10 cellular contexts compared by ENCODE assay signal in the genomic region with DNA sequence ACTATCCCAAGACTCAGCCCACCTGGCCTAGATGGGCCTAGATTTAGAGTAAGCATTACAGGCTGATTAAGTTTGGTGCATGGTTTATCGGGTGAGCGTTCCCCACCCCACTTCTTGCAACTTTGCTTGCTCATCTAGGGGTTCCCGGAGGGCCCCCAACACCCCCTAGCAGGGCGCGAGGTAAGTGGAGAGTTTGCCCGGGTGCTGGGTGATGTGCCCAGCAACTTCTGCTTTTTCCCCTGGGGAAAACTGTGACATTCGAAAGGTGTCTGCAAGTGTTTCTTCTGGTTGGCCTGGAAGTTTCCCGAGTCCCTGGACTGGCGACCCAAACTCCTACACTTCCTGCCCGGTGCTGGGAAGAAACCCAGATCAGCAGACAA. TPM values are rescaled to one million over a fixed set of nuclear protein-coding genes. Genes with fewer than 3 reads are reported as not detected.
DNase-seq lines count a peak whose midpoint lies in the region; ATAC-seq and TF ChIP-seq lines count a peak whose summit lies in the region.
"Had no signal": no experiment of that assay in that cellular context is flagged by ENCODE, and none has a peak within 500 bp of the region (broad histone marks: within the 10 kb centered on the region; RNA-seq: fewer than 3 reads in every experiment).

No MANE protein-coding gene starts in this region.

- H3K4me3 ChIP-seq in liver (ENCODE audit: low read depth in 1 of 3, low read length in 3 of 3) (peak overlapping the region; percentile 77 to 81 (median 80)), thyroid gland (replicated peaks in 1 of 3) (peak overlapping the region in 1 of 3 donors; percentile 55)

- TF ChIP-seq POLR2A in thyroid gland (IDR thresholded peaks at IDR 0.05): no peak

- H3K9me3 ChIP-seq in liver (ENCODE audit: control insufficient read depth in 4 of 4, low read length in 3 of 4): no peaks in the 10 kb centered on the region
- H3K9me3 ChIP-seq in thyroid gland: no peaks in the 10 kb centered on the region

- H3K36me3 ChIP-seq in liver (ENCODE audit: control insufficient read depth in 4 of 4, insufficient read depth in 3 of 4, low read depth in 1 of 4, low read length in 3 of 4): no peaks in the 10 kb centered on the region
- H3K36me3 ChIP-seq in thyroid gland: no peaks in the 10 kb centered on the region
- H3K36me3 ChIP-seq: cardiac muscle cell had no signal

- no peak overlapping the region for H3K9ac ChIP-seq in liver (ENCODE audit: low read depth in 1 of 2, low read length in 2 of 2)

- peak overlapping the region; percentile 88 to 97 for H3K4me3 Mint-ChIP-seq in activated T-cell treated with anti-CD3 and anti-CD28 coated beads, Interleukin-2, amount 50 U/mL, for 72 hours
- peak overlapping the region; percentile 80 for H3K4me3 Mint-ChIP-seq in activated naive CD8-positive, alpha-beta T cell treated with anti-CD3 and anti-CD28 coated beads, Interleukin-2, amount 10 ng/mL, durations not matched to agents 7 days and 5 days

- peaks cover 25% of the 10 kb centered on the region for H3K4me1 Mint-ChIP-seq in activated T-cell treated with anti-CD3 and anti-CD28 coated beads, Interleukin-2, amount 50 U/mL, for 72 hours (ENCODE audit: low read depth)
- peaks cover 13% of the 10 kb centered on the region for H3K4me1 Mint-ChIP-seq in activated naive CD8-positive, alpha-beta T cell treated with anti-CD3 and anti-CD28 coated beads, Interleukin-2, amount 10 ng/mL, durations not matched to agents 7 days and 5 days

- peaks cover 53% of the 10 kb centered on the region for H3K27me3 Mint-ChIP-seq in activated T-cell treated with anti-CD3 and anti-CD28 coated beads, Interleukin-2, amount 50 U/mL, for 72 hours (ENCODE audit: low read depth)
- H3K27me3 Mint-ChIP-seq in activated naive CD8-positive, alpha-beta T cell treated with anti-CD3 and anti-CD28 coated beads, Interleukin-2, amount 10 ng/mL, durations not matched to agents 7 days and 5 days: peaks cover 68% of the 10 kb centered on the region

- no peak for DNase-seq in activated T-cell treated with anti-CD3 and anti-CD28 coated beads, Interleukin-2, amount 50 U/mL, for 72 hours
- no peak for DNase-seq in activated T-cell treated with anti-CD3 and anti-CD28 coated beads, Interleukin-2, amount 50 U/mL, for 1 hour
- DNase-seq in activated naive CD8-positive, alpha-beta T cell treated with anti-CD3 and anti-CD28 coated beads, Interleukin-2, amount 10 ng/mL, durations not matched to agents 7 days and 5 days: no peak
- DNase-seq in thyroid gland: no peak
- no peak for DNase-seq in mucosa of gallbladder (ENCODE audit: low spot score)
- no peak for DNase-seq in stimulated activated CD4-positive, alpha-beta T cell treated with anti-CD3 and anti-CD28 coated beads, Interleukin-2, amount 100 ng/mL, for 24 hours
- DNase-seq: NCI-H2227 treated with DMSO at 0.1 percent for 48 hours had no signal

- POLR2A ChIA-PET in activated naive CD8-positive, alpha-beta T cell treated with anti-CD3 and anti-CD28 coated beads, Interleukin-2, amount 10 ng/mL, durations not matched to agents 7 days and 5 days (lab: Charles Lee): no interaction called here

- H3K27ac ChIP-seq in liver (ENCODE audit: low read depth in 1 of 2, low read length in 2 of 2) (no peak overlapping the region), thyroid gland (peak overlapping the region; percentile 67 to 81 (median 79))

- H3K36me3 Mint-ChIP-seq in activated T-cell treated with anti-CD3 and anti-CD28 coated beads, Interleukin-2, amount 50 U/mL, for 72 hours (ENCODE audit: insufficient read depth in 2 of 2): peaks cover 0 to 3% of the 10 kb centered on the region in 2 donors
- peaks cover 2% of the 10 kb centered on the region for H3K36me3 Mint-ChIP-seq in activated naive CD8-positive, alpha-beta T cell treated with anti-CD3 and anti-CD28 coated beads, Interleukin-2, amount 10 ng/mL, durations not matched to agents 7 days and 5 days

- ATAC-seq in activated T-cell treated with anti-CD3 and anti-CD28 coated beads, Interleukin-2, amount 50 U/mL, for 72 hours (replicated peaks in 1 of 2): no peak
- ATAC-seq in activated naive CD8-positive, alpha-beta T cell treated with anti-CD3 and anti-CD28 coated beads, Interleukin-2, amount 10 ng/mL, durations not matched to agents 7 days and 5 days (ENCODE audit: low read depth): no peak
- no peak for ATAC-seq in GM21576 (IDR thresholded peaks at IDR 0.05; ENCODE audit: unreplicated experiment)

- no peak for TF ChIP-seq RAD21 in liver (IDR thresholded peaks at IDR 0.05)

- H3K4me1 ChIP-seq in liver (ENCODE audit: control insufficient read depth in 4 of 4, insufficient read depth in 4 of 4, low read length in 3 of 4): peaks cover 0 to 35% (median 22%) of the 10 kb centered on the region in 4 donors
- H3K4me1 ChIP-seq in thyroid gland: peaks cover 4% of the 10 kb centered on the region in 2 donors

- 64% methylated on average over 10 of the region's 10 CpGs for WGBS in liver
- 55 to 59% methylated on average over 10 of the region's 10 CpGs for WGBS in thyroid gland, 2 donors

- no peaks in the 10 kb centered on the region for H3K27me3 ChIP-seq in liver (ENCODE audit: control insufficient read depth in 4 of 4, insufficient read depth in 4 of 4, low read length in 3 of 4)
- H3K27me3 ChIP-seq in thyroid gland: no peaks in the 10 kb centered on the region
- H3K27me3 ChIP-seq: cardiac muscle cell had no signal

- no peak for TF ChIP-seq CTCF in liver (IDR thresholded peaks at IDR 0.05; ENCODE audit: low read depth, low read length, missing input control)
- no peak for TF ChIP-seq CTCF in thyroid gland (IDR thresholded peaks at IDR 0.05)

- no peaks in the 10 kb centered on the region for H3K9me3 Mint-ChIP-seq in activated T-cell treated with anti-CD3 and anti-CD28 coated beads, Interleukin-2, amount 50 U/mL, for 72 hours
- H3K9me3 Mint-ChIP-seq in activated naive CD8-positive, alpha-beta T cell treated with anti-CD3 and anti-CD28 coated beads, Interleukin-2, amount 10 ng/mL, durations not matched to agents 7 days and 5 days: no peaks in the 10 kb centered on the region

- intact Hi-C loops in thyroid gland (cut with DNase I): loop anchor here (10.0 kb wide), 1 partner anchor 209 kb away; no protein-coding TSS in a partner anchor

- no peak overlapping the region for H3K27ac Mint-ChIP-seq in activated T-cell treated with anti-CD3 and anti-CD28 coated beads, Interleukin-2, amount 50 U/mL, for 72 hours
- H3K27ac Mint-ChIP-seq in activated naive CD8-positive, alpha-beta T cell treated with anti-CD3 and anti-CD28 coated beads, Interleukin-2, amount 10 ng/mL, durations not matched to agents 7 days and 5 days: no peak overlapping the region

TF ChIP-seq in liver, 16 proteins besides CTCF, POLR2A, EP300 and RAD21:
- TF ChIP-seq HNF4A (conservative IDR thresholded peaks at IDR 0.05) (no peak), EGR1 (IDR thresholded peaks at IDR 0.05; ENCODE audit: low read depth in 2 of 2) (no peak), YY1 (IDR thresholded peaks at IDR 0.05) (no peak), RXRA (IDR thresholded peaks at IDR 0.05) (no peak), JUND (IDR thresholded peaks at IDR 0.05) (no peak), FOXA1 (IDR thresholded peaks at IDR 0.05) (no peak), TAF1 (conservative IDR thresholded peaks at IDR 0.05) (no peak), HNF4G (IDR thresholded peaks at IDR 0.05) (no peak)
- TF ChIP-seq, protein P1, sequence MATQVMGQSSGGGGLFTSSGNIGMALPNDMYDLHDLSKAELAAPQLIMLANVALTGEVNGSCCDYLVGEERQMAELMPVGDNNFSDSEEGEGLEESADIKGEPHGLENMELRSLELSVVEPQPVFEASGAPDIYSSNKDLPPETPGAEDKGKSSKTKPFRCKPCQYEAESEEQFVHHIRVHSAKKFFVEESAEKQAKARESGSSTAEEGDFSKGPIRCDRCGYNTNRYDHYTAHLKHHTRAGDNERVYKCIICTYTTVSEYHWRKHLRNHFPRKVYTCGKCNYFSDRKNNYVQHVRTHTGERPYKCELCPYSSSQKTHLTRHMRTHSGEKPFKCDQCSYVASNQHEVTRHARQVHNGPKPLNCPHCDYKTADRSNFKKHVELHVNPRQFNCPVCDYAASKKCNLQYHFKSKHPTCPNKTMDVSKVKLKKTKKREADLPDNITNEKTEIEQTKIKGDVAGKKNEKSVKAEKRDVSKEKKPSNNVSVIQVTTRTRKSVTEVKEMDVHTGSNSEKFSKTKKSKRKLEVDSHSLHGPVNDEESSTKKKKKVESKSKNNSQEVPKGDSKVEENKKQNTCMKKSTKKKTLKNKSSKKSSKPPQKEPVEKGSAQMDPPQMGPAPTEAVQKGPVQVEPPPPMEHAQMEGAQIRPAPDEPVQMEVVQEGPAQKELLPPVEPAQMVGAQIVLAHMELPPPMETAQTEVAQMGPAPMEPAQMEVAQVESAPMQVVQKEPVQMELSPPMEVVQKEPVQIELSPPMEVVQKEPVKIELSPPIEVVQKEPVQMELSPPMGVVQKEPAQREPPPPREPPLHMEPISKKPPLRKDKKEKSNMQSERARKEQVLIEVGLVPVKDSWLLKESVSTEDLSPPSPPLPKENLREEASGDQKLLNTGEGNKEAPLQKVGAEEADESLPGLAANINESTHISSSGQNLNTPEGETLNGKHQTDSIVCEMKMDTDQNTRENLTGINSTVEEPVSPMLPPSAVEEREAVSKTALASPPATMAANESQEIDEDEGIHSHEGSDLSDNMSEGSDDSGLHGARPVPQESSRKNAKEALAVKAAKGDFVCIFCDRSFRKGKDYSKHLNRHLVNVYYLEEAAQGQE (IDR thresholded peaks at IDR 0.05): no peak
- TF ChIP-seq, protein P2, sequence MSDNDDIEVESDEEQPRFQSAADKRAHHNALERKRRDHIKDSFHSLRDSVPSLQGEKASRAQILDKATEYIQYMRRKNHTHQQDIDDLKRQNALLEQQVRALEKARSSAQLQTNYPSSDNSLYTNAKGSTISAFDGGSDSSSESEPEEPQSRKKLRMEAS (IDR thresholded peaks at IDR 0.05): no peak

RNA-seq across cellular contexts. Expression of a gene that starts 31.7 kb away (rescaled TPM):
- under 1 TPM; 0.23 to 0.41 TPM for total RNA-seq in activated T-cell treated with anti-CD3 and anti-CD28 coated beads, Interleukin-2, amount 50 U/mL, for 72 hours
- under 1 TPM; 0.09 to 0.58 TPM for total RNA-seq in activated naive CD8-positive, alpha-beta T cell treated with anti-CD3 and anti-CD28 coated beads, Interleukin-2, amount 10 ng/mL, durations not matched to agents 7 days and 5 days
- total RNA-seq in liver (1 to 10 TPM; 2.3 to 2.6 TPM), thyroid gland (1 to 10 TPM; 3.1 to 9.9 (median 7.1) TPM), mucosa of gallbladder (1.2 TPM)
- polyA plus RNA-seq in liver: under 1 TPM; 0.63 to 0.84 TPM

RNA-seq across cellular contexts. Expression of a gene that starts 40.2 kb away (rescaled TPM):
- 10 to 100 TPM; 45.4 to 46.0 TPM for total RNA-seq in activated T-cell treated with anti-CD3 and anti-CD28 coated beads, Interleukin-2, amount 50 U/mL, for 72 hours
- total RNA-seq in activated naive CD8-positive, alpha-beta T cell treated with anti-CD3 and anti-CD28 coated beads, Interleukin-2, amount 10 ng/mL, durations not matched to agents 7 days and 5 days: 10 to 100 TPM; 50.0 to 58.0 TPM
- total RNA-seq in liver (10 to 100 TPM; 31.4 to 47.4 TPM), thyroid gland (100 to 1,000 TPM in 1 of 4 donors, 10 to 100 TPM in 3; 46.3 to 109 (median 57.7) TPM), mucosa of gallbladder (33.0 TPM)
- polyA plus RNA-seq in liver: 10 to 100 TPM; 11.9 to 13.9 TPM

Comparison
In these comparisons a context has a peak if more than half of its experiments do, and no peak if none do; other contexts are left out.
1. H3K27ac ChIP-seq: peak in thyroid gland (3 of 3); none in liver (0 of 2).